ENCODE assay signal across 25 cellular contexts in the genomic region with DNA sequence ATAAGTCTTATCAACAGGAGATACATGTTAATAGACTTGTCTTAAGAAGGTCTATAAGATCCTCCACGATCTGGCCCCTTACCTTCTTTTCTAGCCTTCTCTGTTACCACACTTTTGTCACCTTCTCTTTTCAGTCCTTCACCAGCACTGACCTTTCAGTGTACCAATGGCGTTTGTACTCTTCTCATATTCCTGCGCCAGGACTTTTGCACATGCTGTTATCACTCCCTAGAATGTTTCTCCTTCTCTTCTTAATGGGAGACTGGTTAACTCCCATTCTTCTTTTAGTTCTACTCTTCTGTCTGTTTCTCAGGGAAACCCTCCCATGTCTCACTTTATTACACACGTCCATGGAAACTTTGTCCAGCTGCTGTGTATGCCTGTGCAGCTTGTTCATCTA.
"Had no signal": no experiment of that assay in that cellular context is flagged by ENCODE, and none has a peak within 500 bp of the region (broad histone marks: within the 10 kb centered on the region; RNA-seq: fewer than 3 reads in every experiment).

No MANE protein-coding gene starts in this region.

- H3K4me2 ChIP-seq: smooth muscle cell had no signal

- H3K27me3 ChIP-seq: left lung, ovary, right atrium auricular region, right lobe of liver, suprapubic skin, tibial artery had no signal

- H3K4me1 ChIP-seq: right atrium auricular region, upper lobe of right lung had no signal

- H3K4me3 Mint-ChIP-seq: immature natural killer cell; naive thymus-derived CD8-positive, alpha-beta T cell; stimulated activated memory B cell treated with anti-CD40 and anti-IgM and Interleukin-4, amounts not matched to agents 10 μg/mL and 1 μg/mL and 100 μg/mL, for 72 hours had no signal

- H3K4me3 ChIP-seq: left lung, lower lobe of right lung, ovary, right atrium auricular region, right lobe of liver, smooth muscle cell, suprapubic skin, thoracic aorta, tibial artery, upper lobe of right lung had no signal

- H3K36me3 Mint-ChIP-seq: immature natural killer cell; naive thymus-derived CD8-positive, alpha-beta T cell; stimulated activated memory B cell treated with anti-CD40 and anti-IgM and Interleukin-4, amounts not matched to agents 10 μg/mL and 1 μg/mL and 100 μg/mL, for 72 hours had no signal

- ATAC-seq: left colon; left lung; lower lobe of right lung; naive thymus-derived CD8-positive, alpha-beta T cell; right lobe of liver; stimulated activated memory B cell treated with anti-CD40 and anti-IgM and Interleukin-4, amounts not matched to agents 10 μg/mL and 1 μg/mL and 100 μg/mL, for 72 hours; upper lobe of right lung had no signal

- H3K36me3 ChIP-seq: left lung, lower lobe of right lung, ovary, right atrium auricular region, right lobe of liver, suprapubic skin, thoracic aorta, tibial artery, upper lobe of right lung had no signal

- H3K4me1 Mint-ChIP-seq: immature natural killer cell had no signal

- H3K27ac Mint-ChIP-seq: immature natural killer cell; naive thymus-derived CD8-positive, alpha-beta T cell; progenitor cell of endocrine pancreas; stimulated activated memory B cell treated with anti-CD40 and anti-IgM and Interleukin-4, amounts not matched to agents 10 μg/mL and 1 μg/mL and 100 μg/mL, for 72 hours had no signal

- H3K27ac ChIP-seq: left lung, lower lobe of right lung, ovary, right atrium auricular region, right lobe of liver, suprapubic skin, thoracic aorta, tibial artery, upper lobe of right lung had no signal

- DNase-seq: hypothalamus; immature natural killer cell; kidney; left colon; left lung; lower lobe of right lung; mammary epithelial cell; mesenchymal stem cell; naive thymus-derived CD8-positive, alpha-beta T cell; ovary; right lobe of liver; stimulated activated CD4-positive, alpha-beta T cell treated with anti-CD3 and anti-CD28 coated beads, Interleukin-1b, Interleukin-23, amount 100 ng/mL, for 48 hours; stimulated activated CD4-positive, alpha-beta T cell treated with anti-CD3 and anti-CD28 coated beads, Interleukin-2, amount 100 ng/mL, for 48 hours; stimulated activated CD4-positive, alpha-beta T cell treated with anti-CD3 and anti-CD28 coated beads, Interleukin-4, amount 100 ng/mL, for 4 hours; stimulated activated CD8-positive, alpha-beta memory T cell treated with anti-CD3 and anti-CD28 coated beads, Interleukin-4, amount 100 ng/mL, for 48 hours; stimulated activated naive CD4-positive, alpha-beta T cell treated with Interleukin-2 at 50 U/mL for 16 hours; tibial artery; trophoblast cell; upper lobe of right lung had no signal

- H3K9me3 ChIP-seq: left lung, lower lobe of right lung, ovary, right atrium auricular region, right lobe of liver, suprapubic skin, thoracic aorta, tibial artery, upper lobe of right lung had no signal

- H3K9me3 Mint-ChIP-seq: immature natural killer cell; naive thymus-derived CD8-positive, alpha-beta T cell; stimulated activated memory B cell treated with anti-CD40 and anti-IgM and Interleukin-4, amounts not matched to agents 10 μg/mL and 1 μg/mL and 100 μg/mL, for 72 hours had no signal

- H3K27me3 Mint-ChIP-seq: progenitor cell of endocrine pancreas; stimulated activated memory B cell treated with anti-CD40 and anti-IgM and Interleukin-4, amounts not matched to agents 10 μg/mL and 1 μg/mL and 100 μg/mL, for 72 hours had no signal
